7 cellular contexts compared by ENCODE assay signal in genomic region chr12:57631566-57632368, GRCh38. TPM values are rescaled to one million over a fixed set of nuclear protein-coding genes. Genes with fewer than 3 reads are reported as not detected.
DNase-seq lines count a peak whose midpoint lies in the region; ATAC-seq, FAIRE-seq and TF ChIP-seq lines count a peak whose summit lies in the region.

No MANE protein-coding gene starts in this region.

- H3K4me1 Mint-ChIP-seq in T-cell: peaks cover 5 to 20% (median 16%) of the 10 kb centered on the region in 3 donors

- FAIRE-seq in frontal cortex (lab: Jason Lieb, UNC): no peak

- H3K27ac ChIP-seq in psoas muscle: no peak overlapping the region

- ATAC-seq in T-cell (replicated peaks in 1 of 4) (no peak), psoas muscle (peak; percentile 17 to 55 (median 46))

- 14% methylated on average over 44 of the region's 44 CpGs for WGBS in psoas muscle, 3 donors

- H3K36me3 Mint-ChIP-seq in T-cell: no peaks in the 10 kb centered on the region

- H3K4me3 Mint-ChIP-seq in T-cell: peak overlapping the region; percentile 47 to 73 (median 56)

- no peaks in the 10 kb centered on the region for H3K9me3 Mint-ChIP-seq in T-cell

- CTCF ChIA-PET in T-cell (lab: Charles Lee): interaction anchor here in 1 of 2 donors (0.7 to 1.2 kb wide), 2 partner anchors 11 to 21 kb away, joined by 3 read pairs; partner anchors contain the start of gene ARHGEF25

- intact Hi-C loops in psoas muscle (cut with DNase I): loop anchor here in 1 of 2 donors (2.0 kb wide), 1 partner anchor 49 kb away; no protein-coding TSS in a partner anchor

- peak overlapping the region; percentile 84 for H3K4me3 ChIP-seq in psoas muscle

- H3K27me3 ChIP-seq in psoas muscle (ENCODE audit: insufficient read depth in 3 of 3, low read length in 2 of 3): peaks cover 0 to 11% (median 7%) of the 10 kb centered on the region in 3 donors

- peaks cover 0 to 37% of the 10 kb centered on the region in 2 donors for H3K36me3 ChIP-seq in psoas muscle (ENCODE audit: insufficient read depth in 1 of 2, low read depth in 1 of 2)

- peaks cover 35 to 60% of the 10 kb centered on the region in 2 donors for H3K27me3 Mint-ChIP-seq in T-cell

- peaks cover 8% of the 10 kb centered on the region for H3K4me1 ChIP-seq in psoas muscle

- peak; percentile 23 for DNase-seq in GM20000 (ENCODE audit: low spot score)
- DNase-seq in T-cell: no peak
- DNase-seq in frontal cortex (ENCODE audit: low spot score in 2 of 2): peak; percentile 23 to 28
- peak in 1 of 2 donors; percentile 49 for DNase-seq in psoas muscle
- DNase-seq in GDM1 (lab: John Stamatoyannopoulos, UW): no peak
- no peak for DNase-seq in activated CD4-positive, alpha-beta T cell treated with anti-CD3 and anti-CD28 coated beads for 4 hours
- no peak for DNase-seq in DMS153 (lab: John Stamatoyannopoulos, UW)

- POLR2A ChIA-PET in T-cell (lab: Charles Lee): no interaction called here

- H3K9me3 ChIP-seq in psoas muscle: no peaks in the 10 kb centered on the region

- peak overlapping the region in 1 of 2 donors; percentile 19 for H3K27ac Mint-ChIP-seq in T-cell

- TF ChIP-seq CTCF in GM20000 (IDR thresholded peaks at IDR 0.05; ENCODE audit: extremely low read depth, missing control alignments): no peak
- no peak for TF ChIP-seq CTCF in psoas muscle (IDR thresholded peaks at IDR 0.05)

RNA-seq across cellular contexts. Expression of gene B4GALNT1, which starts 1.2 kb away (rescaled TPM):
- total RNA-seq in T-cell (under 1 TPM in 3 of 5 donors, not detected in 2; 0.16 to 0.54 (median 0.26) TPM), frontal cortex (37.5 TPM), psoas muscle (10 to 100 TPM in 3 of 4 donors, 1 to 10 TPM in 1; 9.1 to 26.6 (median 12.1) TPM)
- polyA plus RNA-seq in psoas muscle: 10 to 100 TPM in 1 of 3 donors, 1 to 10 TPM in 2; 8.2 to 46.7 (median 8.8) TPM

RNA-seq across cellular contexts. Expression of gene ARHGEF25, which starts 20.5 kb away (rescaled TPM):
- total RNA-seq in T-cell (1 to 10 TPM in 1 of 5 donors, under 1 TPM in 4; 0.67 to 1.4 (median 0.84) TPM), frontal cortex (38.3 TPM), psoas muscle (1 to 10 TPM; 2.9 to 9.2 (median 3.5) TPM)
- polyA plus RNA-seq in psoas muscle: 1 to 10 TPM; 3.2 to 4.5 (median 4.2) TPM

RNA-seq across cellular contexts. Expression of gene DTX3, which starts 27.1 kb away (rescaled TPM):
- total RNA-seq in T-cell: 10 to 100 TPM; 27.1 to 37.2 (median 30.4) TPM
- total RNA-seq in frontal cortex: 51.4 TPM
- 1 to 10 TPM; 3.5 to 9.1 (median 4.2) TPM for total RNA-seq in psoas muscle
- polyA plus RNA-seq in psoas muscle: 1 to 10 TPM; 4.4 to 5.2 (median 4.5) TPM

RNA-seq across cellular contexts. Expression of gene PIP4K2C, which starts 40.8 kb away (rescaled TPM):
- total RNA-seq in T-cell (10 to 100 TPM; 21.7 to 30.9 (median 27.9) TPM), frontal cortex (11.0 TPM), psoas muscle (10 to 100 TPM in 2 of 4 donors, 1 to 10 TPM in 2; 8.1 to 13.3 (median 9.9) TPM)
- polyA plus RNA-seq in psoas muscle: 10 to 100 TPM in 2 of 3 donors, 1 to 10 TPM in 1; 7.7 to 16.4 (median 16.0) TPM

Comparison
In these comparisons a context has a peak if more than half of its experiments do, and no peak if none do; other contexts are left out.
1. DNase-seq: peak in GM20000 (single experiment) and frontal cortex (2 of 2); none in T-cell (0 of 34), GDM1 (single experiment), activated CD4-positive, alpha-beta T cell treated with anti-CD3 and anti-CD28 coated beads for 4 hours (0 of 2) and DMS153 (single experiment).
2. ATAC-seq: peak in psoas muscle (4 of 4); none in T-cell (0 of 4).
3. RNA of gene B4GALNT1, which starts 1.2 kb away (total RNA-seq): 37.5 TPM in frontal cortex (single experiment) and 9.1 to 26.6 TPM in psoas muscle; 0.16 to 0.54 TPM in T-cell; every median in the first group is over 4 times any median in the second.